Comparison of ENCODE assay signal across 1 cellular context in the genomic region with DNA sequence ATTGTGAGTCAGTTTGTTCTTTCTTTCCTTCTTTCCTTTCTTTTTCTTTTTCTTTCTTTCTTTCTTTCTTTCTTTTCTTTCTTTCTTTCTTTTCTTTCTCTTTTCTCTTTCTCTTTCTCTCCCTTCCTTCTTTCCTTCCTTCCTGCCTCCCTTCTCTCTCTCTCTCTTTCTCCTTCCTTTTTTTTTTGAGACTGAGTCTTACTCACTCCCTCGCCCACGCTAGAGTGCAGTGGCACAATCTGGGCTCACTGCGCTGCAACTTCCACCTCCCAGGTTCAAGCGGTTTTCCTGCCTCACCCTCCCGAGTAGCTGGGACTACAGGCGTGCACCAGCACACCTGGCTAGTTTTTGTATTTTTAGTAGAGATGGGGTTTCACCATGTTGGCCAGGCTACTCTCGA.
TF ChIP-seq lines count a peak whose summit lies in the region.

No MANE protein-coding gene starts in this region.

TF ChIP-seq in HepG2, 621 proteins besides CTCF, POLR2A, EP300 and RAD21:
- TF ChIP-seq ZNF512 (CRISPR knock-in tag; IDR thresholded peaks at IDR 0.05) = peak; percentile 78
